Comparison of ENCODE assay signal across 18 cellular contexts in the genomic region with DNA sequence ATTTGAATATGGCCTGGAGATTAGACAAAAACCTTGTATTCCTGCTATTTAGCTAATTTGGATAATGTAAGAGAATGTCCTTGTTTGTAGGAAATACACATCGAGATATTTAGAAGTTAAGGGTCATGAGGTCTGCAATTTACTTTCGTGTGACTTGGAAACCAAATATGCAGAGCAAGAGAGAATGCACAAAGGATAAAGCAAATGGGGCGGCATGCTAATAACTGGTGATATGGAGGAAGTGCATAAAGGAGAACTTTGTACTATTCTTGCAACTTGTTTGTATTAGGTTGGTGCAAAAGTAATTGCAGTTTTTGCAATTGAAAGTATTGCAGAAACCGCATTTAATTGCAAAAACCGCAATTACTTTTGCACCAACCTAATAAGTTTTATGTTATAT. TPM values are rescaled to one million over a fixed set of nuclear protein-coding genes. Genes with fewer than 3 reads are reported as not detected.
DNase-seq lines count a peak whose midpoint lies in the region; ATAC-seq and TF ChIP-seq lines count a peak whose summit lies in the region.
"Had no signal": no experiment of that assay in that cellular context is flagged by ENCODE, and none has a peak within 500 bp of the region (broad histone marks: within the 10 kb centered on the region; RNA-seq: fewer than 3 reads in every experiment).

No MANE protein-coding gene starts in this region.

- POLR2A ChIA-PET in activated CD4-positive, alpha-beta T cell treated with anti-CD3 and anti-CD28 coated beads, Interleukin-2, amount 10 ng/mL, durations not matched to agents 7 days and 5 days (lab: Charles Lee), result interaction anchor here (0.6 kb wide), 1 partner anchor 10 kb away, joined by 3 read pairs; no protein-coding TSS in a partner anchor

- no peak for DNase-seq in activated CD4-positive, alpha-beta T cell treated with anti-CD3 and anti-CD28 coated beads, Interleukin-2, amount 10 ng/mL, durations not matched to agents 7 days and 5 days
- no peak for DNase-seq in activated CD4-positive, alpha-beta T cell treated with anti-CD3 and anti-CD28 coated beads for 4 hours
- DNase-seq in natural killer cell (no peak), foreskin melanocyte (peak; percentile 67), AML-193 (lab: John Stamatoyannopoulos, UW) (no peak)
- DNase-seq in natural killer cell treated with Interleukin-12 subunit alpha and Interleukin-12 subunit beta and Interleukin-15 and Interleukin-18, amount 100 ng/mL, for 72 hours (ENCODE audit: low spot score), result no peak
- DNase-seq: CD8-positive, alpha-beta T cell; COR-L47; DMS 273 treated with DMSO at 0.1 percent for 48 hours; DMS53; DND-41; EL; GM23248 had no signal

- intact Hi-C loops in natural killer cell (cut with micrococcal nuclease), result no loop called here

- TF ChIP-seq CTCF in natural killer cell (IDR thresholded peaks at IDR 0.05), result no peak

- peaks cover 1% of the 10 kb centered on the region for H3K36me3 Mint-ChIP-seq in activated CD4-positive, alpha-beta T cell treated with anti-CD3 and anti-CD28 coated beads, Interleukin-2, amount 10 ng/mL, durations not matched to agents 7 days and 5 days (ENCODE audit: low read depth)
- no peaks in the 10 kb centered on the region for H3K36me3 Mint-ChIP-seq in natural killer cell
- H3K36me3 Mint-ChIP-seq in natural killer cell treated with Interleukin-12 subunit alpha and Interleukin-12 subunit beta and Interleukin-15 and Interleukin-18, amount 100 ng/mL, for 72 hours, result no peaks in the 10 kb centered on the region
- H3K36me3 Mint-ChIP-seq: CD8-positive, alpha-beta T cell had no signal

- peaks cover 55% of the 10 kb centered on the region for H3K4me1 Mint-ChIP-seq in activated CD4-positive, alpha-beta T cell treated with anti-CD3 and anti-CD28 coated beads, Interleukin-2, amount 10 ng/mL, durations not matched to agents 7 days and 5 days
- peaks cover 29 to 42% of the 10 kb centered on the region in 2 donors for H3K4me1 Mint-ChIP-seq in natural killer cell
- H3K4me1 Mint-ChIP-seq in natural killer cell treated with Interleukin-12 subunit alpha and Interleukin-12 subunit beta and Interleukin-15 and Interleukin-18, amount 100 ng/mL, for 72 hours (ENCODE audit: low read depth in 2 of 2), result peaks cover 8 to 36% of the 10 kb centered on the region in 2 donors

- H3K27ac Mint-ChIP-seq in activated CD4-positive, alpha-beta T cell treated with anti-CD3 and anti-CD28 coated beads, Interleukin-2, amount 10 ng/mL, durations not matched to agents 7 days and 5 days, result peak overlapping the region; percentile 54
- H3K27ac Mint-ChIP-seq in natural killer cell, result no peak overlapping the region
- no peak overlapping the region for H3K27ac Mint-ChIP-seq in natural killer cell treated with Interleukin-12 subunit alpha and Interleukin-12 subunit beta and Interleukin-15 and Interleukin-18, amount 100 ng/mL, for 72 hours
- H3K27ac Mint-ChIP-seq: CD8-positive, alpha-beta T cell had no signal

- no peak overlapping the region for H3K4me3 Mint-ChIP-seq in activated CD4-positive, alpha-beta T cell treated with anti-CD3 and anti-CD28 coated beads, Interleukin-2, amount 10 ng/mL, durations not matched to agents 7 days and 5 days
- H3K4me3 Mint-ChIP-seq in natural killer cell, result peak overlapping the region; percentile 22
- H3K4me3 Mint-ChIP-seq in natural killer cell treated with Interleukin-12 subunit alpha and Interleukin-12 subunit beta and Interleukin-15 and Interleukin-18, amount 100 ng/mL, for 72 hours, result no peak overlapping the region
- H3K4me3 Mint-ChIP-seq: CD8-positive, alpha-beta T cell had no signal

- no peak for ATAC-seq in natural killer cell
- no peak for ATAC-seq in natural killer cell treated with Interleukin-12 subunit alpha and Interleukin-12 subunit beta and Interleukin-15 and Interleukin-18, amount 100 ng/mL, for 72 hours
- no peak for ATAC-seq in HG02938 (IDR thresholded peaks at IDR 0.05; ENCODE audit: unreplicated experiment)
- ATAC-seq: A549; CD8-positive, alpha-beta T cell; GM12878 had no signal

- no peaks in the 10 kb centered on the region for H3K27me3 Mint-ChIP-seq in activated CD4-positive, alpha-beta T cell treated with anti-CD3 and anti-CD28 coated beads, Interleukin-2, amount 10 ng/mL, durations not matched to agents 7 days and 5 days
- no peaks in the 10 kb centered on the region for H3K27me3 Mint-ChIP-seq in natural killer cell (ENCODE audit: low read depth in 2 of 2)
- H3K27me3 Mint-ChIP-seq in natural killer cell treated with Interleukin-12 subunit alpha and Interleukin-12 subunit beta and Interleukin-15 and Interleukin-18, amount 100 ng/mL, for 72 hours, result no peaks in the 10 kb centered on the region

- CTCF ChIA-PET in activated CD4-positive, alpha-beta T cell treated with anti-CD3 and anti-CD28 coated beads, Interleukin-2, amount 10 ng/mL, durations not matched to agents 7 days and 5 days (lab: Charles Lee), result interaction anchor here (0.6 to 1.1 kb wide), 3 partner anchors 8 to 64 kb away, joined by 3 to 4 read pairs (median 3); no protein-coding TSS in a partner anchor

- H3K9me3 Mint-ChIP-seq in activated CD4-positive, alpha-beta T cell treated with anti-CD3 and anti-CD28 coated beads, Interleukin-2, amount 10 ng/mL, durations not matched to agents 7 days and 5 days, result no peaks in the 10 kb centered on the region
- no peaks in the 10 kb centered on the region for H3K9me3 Mint-ChIP-seq in natural killer cell
- no peaks in the 10 kb centered on the region for H3K9me3 Mint-ChIP-seq in natural killer cell treated with Interleukin-12 subunit alpha and Interleukin-12 subunit beta and Interleukin-15 and Interleukin-18, amount 100 ng/mL, for 72 hours
- H3K9me3 Mint-ChIP-seq: CD8-positive, alpha-beta T cell had no signal

RNA-seq across cellular contexts. Expression of gene CXCR3, which starts 7.2 kb away (rescaled TPM):
- 10 to 100 TPM; 68.2 to 73.5 TPM for total RNA-seq in activated CD4-positive, alpha-beta T cell treated with anti-CD3 and anti-CD28 coated beads, Interleukin-2, amount 10 ng/mL, durations not matched to agents 7 days and 5 days
- 10 to 100 TPM in 2 of 3 donors, 1 to 10 TPM in 1; 8.7 to 15.9 (median 13.7) TPM for total RNA-seq in natural killer cell
- 10 to 100 TPM in 1 of 2 donors, 1 to 10 TPM in 1; 2.7 to 14.8 TPM for total RNA-seq in natural killer cell treated with Interleukin-12 subunit alpha and Interleukin-12 subunit beta and Interleukin-15 and Interleukin-18, amount 100 ng/mL, for 72 hours
- total RNA-seq: G401, GM23248, H4 had no signal

RNA-seq across cellular contexts. Expression of gene GCNA, which starts 47.2 kb away (rescaled TPM):
- total RNA-seq in activated CD4-positive, alpha-beta T cell treated with anti-CD3 and anti-CD28 coated beads, Interleukin-2, amount 10 ng/mL, durations not matched to agents 7 days and 5 days, result 1 to 10 TPM; 4.7 to 5.9 TPM
- total RNA-seq in natural killer cell, result 1 to 10 TPM; 3.6 to 4.5 (median 3.7) TPM
- total RNA-seq in natural killer cell treated with Interleukin-12 subunit alpha and Interleukin-12 subunit beta and Interleukin-15 and Interleukin-18, amount 100 ng/mL, for 72 hours, result 1 to 10 TPM; 5.5 to 6.1 TPM

Comparison
In these comparisons a context has a peak if more than half of its experiments do, and no peak if none do; other contexts are left out.
1. RNA of gene CXCR3, which starts 7.2 kb away (total RNA-seq): 68.2 to 73.5 TPM in activated CD4-positive, alpha-beta T cell treated with anti-CD3 and anti-CD28 coated beads, Interleukin-2, amount 10 ng/mL, durations not matched to agents 7 days and 5 days; 2.7 to 14.8 TPM in natural killer cell treated with Interleukin-12 subunit alpha and Interleukin-12 subunit beta and Interleukin-15 and Interleukin-18, amount 100 ng/mL, for 72 hours and 8.7 to 15.9 TPM in natural killer cell; every median in the first group is over 4 times any median in the second.